ENCODE assay signal across 18 cellular contexts in genomic region chr15:89812847-89813320, GRCh38. TPM values are rescaled to one million over a fixed set of nuclear protein-coding genes. Genes with fewer than 3 reads are reported as not detected.
DNase-seq lines count a peak whose midpoint lies in the region; ATAC-seq, FAIRE-seq and TF ChIP-seq lines count a peak whose summit lies in the region.
"Had no signal": no experiment of that assay in that cellular context is flagged by ENCODE, and none has a peak within 500 bp of the region (broad histone marks: within the 10 kb centered on the region; RNA-seq: fewer than 3 reads in every experiment).

No MANE protein-coding gene starts in this region.

- RAD21 ChIA-PET in HCT116 (lab: Charles Lee; ENCODE audit: low non-redundant PET in 1 of 2, low total read pairs in 2 of 2, uncharacterized antibody in 2 of 2, unreplicated experiment in 2 of 2), result no interaction called here

- no peak for DNase-seq in HCT116 (ENCODE audit: low read depth, low spot score)
- DNase-seq in astrocyte of the spinal cord (ENCODE audit: low read depth, low spot score), result no peak
- no peak for DNase-seq in foreskin fibroblast
- DNase-seq in small intestine, result no peak
- DNase-seq in NCI-H1048 (lab: John Stamatoyannopoulos, UW), result no peak
- DNase-seq in NCI-H1694 treated with DMSO at 0.1 percent for 48 hours (lab: John Stamatoyannopoulos, UW), result no peak
- DNase-seq in NCI-H2107 (lab: John Stamatoyannopoulos, UW), result no peak
- DNase-seq: activated CD8-positive, alpha-beta memory T cell treated with anti-CD3 and anti-CD28 coated beads, Interleukin-2, amount 50 U/mL, for 4 hours; CD8-positive, alpha-beta memory T cell; mesendoderm; NCI-H1417 treated with DMSO at 0.1 percent for 48 hours; NCI-H345; T-cell; upper lobe of right lung had no signal

- H3K79me2 ChIP-seq in HCT116 (ENCODE audit: insufficient read depth, low read length), result no peaks in the 10 kb centered on the region
- H3K79me2 ChIP-seq: parathyroid adenoma had no signal

- intact Hi-C loops in HCT116 (cut with micrococcal nuclease), result no loop called here

- H3K9me3 ChIP-seq in HCT116 (ENCODE audit: control insufficient read depth in 1 of 2, insufficient read depth in 1 of 2, low read depth in 1 of 2, low read length in 2 of 2) (peaks cover 0 to 3% of the 10 kb centered on the region in 2 experiments; a peak in 1 of 4 replicates), small intestine (ENCODE audit: control insufficient read depth, low read depth) (no peaks in the 10 kb centered on the region)
- H3K9me3 ChIP-seq: upper lobe of right lung had no signal

- BruUV-seq in HCT116 (replicated peaks; lab: Mats Ljungman, UMichigan), result no TSS peak

- H3K4me3 ChIP-seq in HCT116 (replicated peaks in 1 of 2; ENCODE audit: low read depth in 1 of 2, low read length in 2 of 2), result no peak overlapping the region
- H3K4me3 ChIP-seq in astrocyte of the spinal cord (ENCODE audit: low read depth, low read length), result peak overlapping the region; percentile 69
- peak overlapping the region; percentile 89 for H3K4me3 ChIP-seq in foreskin fibroblast (ENCODE audit: low read depth in 1 of 2, low read length in 2 of 2)
- no peak overlapping the region for H3K4me3 ChIP-seq in small intestine (ENCODE audit: low read depth in 1 of 2, low read length in 2 of 2)

- in situ Hi-C loops in astrocyte of the spinal cord (cut with HindIII; ENCODE audit: low sequenced_read_pairs), result no loop called here

- H3K4me1 ChIP-seq in HCT116 (ENCODE audit: control insufficient read depth in 1 of 2, insufficient read depth in 2 of 2, low read length in 2 of 2) (peaks cover 4 to 21% of the 10 kb centered on the region in 2 experiments; a peak in 2 of 4 replicates), small intestine (ENCODE audit: control insufficient read depth in 2 of 2, insufficient read depth in 1 of 2, low read depth in 1 of 2, low read length in 1 of 2) (peaks cover 2 to 5% of the 10 kb centered on the region in 2 donors)
- H3K4me1 ChIP-seq: parathyroid adenoma had no signal

- POLR2A ChIA-PET in HCT116 (lab: Charles Lee), result no interaction called here

- H3K27me3 ChIP-seq in HCT116 (ENCODE audit: insufficient read depth, low read length) (no peaks in the 10 kb centered on the region), small intestine (ENCODE audit: control insufficient read depth in 2 of 2, insufficient read depth in 2 of 2, low read length in 2 of 2) (no peaks in the 10 kb centered on the region)

- H3K36me3 ChIP-seq in HCT116 (ENCODE audit: control insufficient read depth in 1 of 2, insufficient read depth in 2 of 2, low read length in 2 of 2), result no peaks in the 10 kb centered on the region
- H3K36me3 ChIP-seq in small intestine (ENCODE audit: control insufficient read depth in 2 of 2, insufficient read depth in 2 of 2, low read length in 2 of 2), result no peaks in the 10 kb centered on the region
- H3K36me3 ChIP-seq: upper lobe of right lung had no signal

- ATAC-seq in HCT116 (no peak), HG03097 (IDR thresholded peaks at IDR 0.05; ENCODE audit: low FRiP score, unreplicated experiment) (no peak)
- ATAC-seq: activated CD4-positive, CD25-positive, alpha-beta regulatory T cell treated with anti-CD3 and anti-CD28 coated beads, Interleukin-2, amount 50 U/mL, for 24 hours; T-cell had no signal

- WGBS in small intestine, 3 donors, result 80 to 95% (median 94%) methylated on average over 7 of the region's 7 CpGs

- no peak for TF ChIP-seq POLR2A in HCT116 (IDR thresholded peaks at IDR 0.05; ENCODE audit: borderline replicate concordance, extremely low read depth, insufficient read depth, insufficient read length)

- FAIRE-seq in small intestine (lab: Jason Lieb, UNC), result no peak
- FAIRE-seq: GM12892 had no signal

- CTCF ChIA-PET in HCT116 (lab: Charles Lee), result no interaction called here

- H2AFZ ChIP-seq in HCT116 (ENCODE audit: low read depth, low read length, poor library complexity, severe bottlenecking), result no peak overlapping the region
- H2AFZ ChIP-seq: parathyroid adenoma had no signal

- no peaks in the 10 kb centered on the region for H4K20me1 ChIP-seq in HCT116 (ENCODE audit: insufficient read depth)

- H3K9me2 ChIP-seq in HCT116 (ENCODE audit: insufficient read depth), result no peaks in the 10 kb centered on the region

- H3K27ac ChIP-seq in HCT116 (ENCODE audit: low read depth, low read length), result no peak overlapping the region
- H3K27ac ChIP-seq in small intestine (ENCODE audit: low read depth in 1 of 2, low read length in 1 of 2), result peak overlapping the region; percentile 88 to 95
- H3K27ac ChIP-seq: parathyroid adenoma, upper lobe of right lung had no signal

- TF ChIP-seq RAD21 in HCT116 (IDR thresholded peaks at IDR 0.05; ENCODE audit: low read depth), result no peak

- H3K4me2 ChIP-seq in HCT116 (ENCODE audit: low read length), result peak overlapping the region; percentile 30; the same call in 1 of the 2 replicates

- TF ChIP-seq CTCF in HCT116 (IDR thresholded peaks at IDR 0.05 in 2 of 3, conservative IDR thresholded peaks at IDR 0.05 in 1 of 3; ENCODE audit: borderline replicate concordance in 1 of 3, insufficient read depth in 1 of 3, low read depth in 2 of 3, low read length in 2 of 3), result no peak
- no peak for TF ChIP-seq CTCF in astrocyte of the spinal cord (IDR thresholded peaks at IDR 0.05; ENCODE audit: low read depth, low read length)
- no peak for TF ChIP-seq CTCF in foreskin fibroblast (IDR thresholded peaks at IDR 0.05; ENCODE audit: low read depth, low read length)

- H3K9ac ChIP-seq in HCT116 (ENCODE audit: low read length), result no peak overlapping the region
- H3K9ac ChIP-seq: parathyroid adenoma had no signal

TF ChIP-seq in HCT116, 20 proteins besides CTCF, POLR2A, EP300 and RAD21 (continues in another document):
- TF ChIP-seq ZBTB33 (IDR thresholded peaks at IDR 0.05; ENCODE audit: extremely low read depth, insufficient replicate concordance, low read length), result no peak
- no peak for TF ChIP-seq CEBPB (IDR thresholded peaks at IDR 0.05; ENCODE audit: low read depth)
- TF ChIP-seq YY1 (IDR thresholded peaks at IDR 0.05; ENCODE audit: extremely low read depth, insufficient replicate concordance, low read depth, low read length), result no peak
- TF ChIP-seq SIN3A (IDR thresholded peaks at IDR 0.05; ENCODE audit: low read depth), result no peak
- no peak for TF ChIP-seq POLR2AphosphoS5 (IDR thresholded peaks at IDR 0.05; ENCODE audit: low read depth, low read length)
- TF ChIP-seq ZNF274 (IDR thresholded peaks at IDR 0.05; ENCODE audit: low read depth, low read length), result no peak
- TF ChIP-seq JUND (IDR thresholded peaks at IDR 0.05), result no peak
- no peak for TF ChIP-seq ZFX (IDR thresholded peaks at IDR 0.05)
- no peak for TF ChIP-seq CBX3 (IDR thresholded peaks at IDR 0.05; ENCODE audit: low read depth)
- no peak for TF ChIP-seq MAX (IDR thresholded peaks at IDR 0.05)
- TF ChIP-seq TCF7L2 (IDR thresholded peaks at IDR 0.05; ENCODE audit: borderline replicate concordance, extremely low read depth, insufficient read depth, insufficient read length), result no peak
- no peak for TF ChIP-seq SP1 (IDR thresholded peaks at IDR 0.05; ENCODE audit: low read depth)
- TF ChIP-seq ATF3 (IDR thresholded peaks at IDR 0.05), result no peak
- TF ChIP-seq EGR1 (IDR thresholded peaks at IDR 0.05; ENCODE audit: low read depth), result no peak
- no peak for TF ChIP-seq EZH2 (IDR thresholded peaks at IDR 0.05)
- no peak for TF ChIP-seq ELF1 (IDR thresholded peaks at IDR 0.05; ENCODE audit: borderline replicate concordance, low read depth)

RNA-seq across cellular contexts. Expression of gene ANPEP, which starts 1.8 kb away (rescaled TPM):
- 1.5 TPM for total RNA-seq in HCT116 (2021; ENCODE audit: unreplicated experiment)
- 0.26 and 0.29 TPM in 2 replicates for polyA plus RNA-seq in HCT116 (2012)
- 1,000 to 10,000 TPM; 1,286 to 3,293 (median 3,150) TPM for polyA plus RNA-seq in small intestine
- polyA plus RNA-seq: CD8-positive, alpha-beta memory T cell had no signal

RNA-seq across cellular contexts. Expression of gene MESP2, which starts 36.8 kb away (rescaled TPM):
- total RNA-seq in HCT116 (2021; ENCODE audit: unreplicated experiment), result 0.20 TPM
- polyA plus RNA-seq in HCT116 (2012), result 0.09 and 0.51 TPM in 2 replicates
- under 1 TPM in 1 of 3 donors, not detected in 2; 0.39 TPM for polyA plus RNA-seq in small intestine
- total RNA-seq: CD8-positive, alpha-beta memory T cell; T-cell; upper lobe of right lung had no signal
- polyA plus RNA-seq: CD8-positive, alpha-beta memory T cell had no signal

Comparison
In these comparisons a context has a peak if more than half of its experiments do, and no peak if none do; other contexts are left out.
1. H3K4me3 ChIP-seq: peak in astrocyte of the spinal cord (single experiment) and foreskin fibroblast (2 of 2); none in HCT116 (0 of 2) and small intestine (0 of 2).